In the genomic region with DNA sequence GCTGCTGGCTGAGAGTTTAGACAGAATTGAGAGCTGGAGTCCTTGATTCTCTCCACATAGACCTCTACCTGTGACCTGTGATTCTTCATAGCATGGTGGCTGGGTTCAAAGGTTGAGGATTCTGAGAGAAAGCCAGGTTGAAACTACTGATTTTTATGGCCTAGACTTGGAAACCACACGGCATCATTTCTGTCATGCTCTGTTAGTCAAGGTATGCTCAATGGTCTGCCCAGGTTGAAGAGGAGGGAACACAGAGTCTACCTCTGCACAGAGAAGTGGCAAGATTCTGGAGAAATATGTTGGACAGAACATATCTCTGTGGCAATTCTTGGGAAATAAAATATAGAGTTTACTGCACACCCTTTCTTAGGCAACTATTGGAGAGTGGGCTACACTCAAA, we compare ENCODE assay signal across 17 cellular contexts. TPM values are rescaled to one million over a fixed set of nuclear protein-coding genes. Genes with fewer than 3 reads are reported as not detected.
A peak's percentile ranks its signal among the peaks of the same experiment; 100 is the strongest.
DNase-seq lines count a peak whose midpoint lies in the region; TF ChIP-seq lines count a peak whose summit lies in the region.
"Had no signal": no experiment of that assay in that cellular context is flagged by ENCODE, and none has a peak within 500 bp of the region (broad histone marks: within the 10 kb centered on the region; RNA-seq: fewer than 3 reads in every experiment).

No MANE protein-coding gene starts in this region.

- no peak overlapping the region for H3K4me3 ChIP-seq in thyroid gland (replicated peaks in 1 of 3)
- H3K4me3 ChIP-seq: A549, GM23338 had no signal

- no peaks in the 10 kb centered on the region for H3K36me3 ChIP-seq in thyroid gland

- DNase-seq in DMS79 treated with DMSO at 0.1 percent for 48 hours (lab: John Stamatoyannopoulos, UW) (peak; percentile 0), DMS79 (lab: John Stamatoyannopoulos, UW) (no peak), kidney tubule cell (ENCODE audit: low spot score) (peak; percentile 49), thyroid gland (peak; percentile 15 to 20), AG20443 (ENCODE audit: low spot score) (no peak)
- DNase-seq in activated T-cell treated with anti-CD3 and anti-CD28 coated beads, Interleukin-2, amount 50 U/mL, for 24 hours: no peak
- DNase-seq: 8988T; ACHN; C1 segment of cervical spinal cord; Calu3; CD4-positive, alpha-beta memory T cell; COR-L47; DND-41; H9 had no signal

- no peaks in the 10 kb centered on the region for H3K9me3 ChIP-seq in thyroid gland
- H3K9me3 ChIP-seq: A549 had no signal

- WGBS in thyroid gland, 2 donors: 20 to 56% methylated on average over 1 of the region's 1 CpG

- H3K9me3 Mint-ChIP-seq in activated T-cell treated with anti-CD3 and anti-CD28 coated beads, Interleukin-2, amount 50 U/mL, for 24 hours: no peaks in the 10 kb centered on the region
- H3K9me3 Mint-ChIP-seq: CD4-positive, alpha-beta memory T cell; GM23338 had no signal

- TF ChIP-seq POLR2A in thyroid gland (IDR thresholded peaks at IDR 0.05): no peak

- peaks cover 0 to 9% of the 10 kb centered on the region in 2 donors for H3K4me1 ChIP-seq in thyroid gland
- H3K4me1 ChIP-seq: A549 had no signal

- no peaks in the 10 kb centered on the region for H3K4me1 Mint-ChIP-seq in activated T-cell treated with anti-CD3 and anti-CD28 coated beads, Interleukin-2, amount 50 U/mL, for 24 hours (ENCODE audit: low read depth)
- H3K4me1 Mint-ChIP-seq: CD4-positive, alpha-beta memory T cell; GM23338; H9 had no signal

- no peaks in the 10 kb centered on the region for H3K27me3 ChIP-seq in thyroid gland

- no peak for TF ChIP-seq CTCF in thyroid gland (IDR thresholded peaks at IDR 0.05)

- no peaks in the 10 kb centered on the region for H3K36me3 Mint-ChIP-seq in activated T-cell treated with anti-CD3 and anti-CD28 coated beads, Interleukin-2, amount 50 U/mL, for 24 hours (ENCODE audit: low read depth)
- H3K36me3 Mint-ChIP-seq: CD4-positive, alpha-beta memory T cell had no signal

- H3K27ac Mint-ChIP-seq in activated T-cell treated with anti-CD3 and anti-CD28 coated beads, Interleukin-2, amount 50 U/mL, for 24 hours: no peak overlapping the region
- H3K27ac Mint-ChIP-seq: CD4-positive, alpha-beta memory T cell; GM23338; H9 had no signal

- no peak overlapping the region for H3K4me3 Mint-ChIP-seq in activated T-cell treated with anti-CD3 and anti-CD28 coated beads, Interleukin-2, amount 50 U/mL, for 24 hours
- H3K4me3 Mint-ChIP-seq: CD4-positive, alpha-beta memory T cell; GM23338; H9 had no signal

- H3K27ac ChIP-seq in thyroid gland: peak overlapping the region in 1 of 3 donors; percentile 32
- H3K27ac ChIP-seq: A549 had no signal

- no peaks in the 10 kb centered on the region for H3K27me3 Mint-ChIP-seq in activated T-cell treated with anti-CD3 and anti-CD28 coated beads, Interleukin-2, amount 50 U/mL, for 24 hours
- H3K27me3 Mint-ChIP-seq: CD4-positive, alpha-beta memory T cell had no signal

- intact Hi-C loops in thyroid gland (cut with DNase I): no loop called here

RNA-seq across cellular contexts. Expression of gene CXorf66, which starts 57.2 kb away (rescaled TPM):
- total RNA-seq in thyroid gland: not detected
- total RNA-seq: Calu3; CD4-positive, alpha-beta memory T cell; GM23338; H4; H9 had no signal

Comparison
In these comparisons a context has a peak if more than half of its experiments do, and no peak if none do; other contexts are left out.
1. DNase-seq: peak in DMS79 treated with DMSO at 0.1 percent for 48 hours (single experiment), kidney tubule cell (single experiment) and thyroid gland (2 of 2); none in DMS79 (single experiment), AG20443 (single experiment) and activated T-cell treated with anti-CD3 and anti-CD28 coated beads, Interleukin-2, amount 50 U/mL, for 24 hours (single experiment).